In genomic region chr7:123798527-123799188, GRCh38 we compare ENCODE assay signal across 1 cellular context.
TF ChIP-seq lines count a peak whose summit lies in the region.

No MANE protein-coding gene starts in this region.

TF ChIP-seq in WTC11, 78 proteins besides CTCF, POLR2A, EP300 and RAD21 (continued from another document):
- TF ChIP-seq AFF4 (CRISPR knock-in tag; IDR thresholded peaks at IDR 0.05; ENCODE audit: borderline replicate concordance) (no peak), MYBL2 (CRISPR knock-in tag; IDR thresholded peaks at IDR 0.05) (no peak), ELF4 (CRISPR knock-in tag; IDR thresholded peaks at IDR 0.05; ENCODE audit: low read depth) (no peak), CDX4 (CRISPR knock-in tag; IDR thresholded peaks at IDR 0.05; ENCODE audit: borderline replicate concordance) (no peak), ZNF121 (CRISPR knock-in tag; IDR thresholded peaks at IDR 0.05) (no peak), ETV6 (CRISPR knock-in tag; IDR thresholded peaks at IDR 0.05) (no peak), SOX15 (CRISPR knock-in tag; IDR thresholded peaks at IDR 0.05) (no peak)
